Comparison of ENCODE assay signal across 8 cellular contexts in genomic region chr7:127393370-127394058, GRCh38. TPM values are rescaled to one million over a fixed set of nuclear protein-coding genes. Genes with fewer than 3 reads are reported as not detected.
DNase-seq lines count a peak whose midpoint lies in the region; ATAC-seq, FAIRE-seq and TF ChIP-seq lines count a peak whose summit lies in the region.

No MANE protein-coding gene starts in this region.

- H3K36me3 Mint-ChIP-seq in activated CD4-positive, alpha-beta T cell treated with anti-CD3 and anti-CD28 coated beads, Interleukin-2, amount 10 ng/mL, durations not matched to agents 7 days and 5 days (ENCODE audit: low read depth), result peaks cover 27% of the 10 kb centered on the region
- H3K36me3 Mint-ChIP-seq in naive thymus-derived CD4-positive, alpha-beta T cell, result peaks cover 0 to 26% (median 20%) of the 10 kb centered on the region in 5 donors

- H3K4ac ChIP-seq in H1 (replicated peaks; ENCODE audit: insufficient read length, low read depth, low read length), result no peak overlapping the region

- H3K9me2 ChIP-seq in PC-9 (ENCODE audit: insufficient read depth), result no peaks in the 10 kb centered on the region

- no peak for TF ChIP-seq RAD21 in H1 (IDR thresholded peaks at IDR 0.05 in 1 of 2, conservative IDR thresholded peaks at IDR 0.05 in 1 of 2; ENCODE audit: low read depth in 2 of 2, low read length in 2 of 2)

- H3K27ac Mint-ChIP-seq in activated CD4-positive, alpha-beta T cell treated with anti-CD3 and anti-CD28 coated beads, Interleukin-2, amount 10 ng/mL, durations not matched to agents 7 days and 5 days, result peak overlapping the region; percentile 98
- H3K27ac Mint-ChIP-seq in naive thymus-derived CD4-positive, alpha-beta T cell, result peak overlapping the region; percentile 91 to 98 (median 95)

- 11% methylated on average over 22 of the region's 28 CpGs; no CpG with 5 or more reads in 1 of the 2 experiments for WGBS in H1 (ENCODE audit: extremely low coverage in 1 of 2, insufficient coverage in 1 of 2, insufficient read length in 1 of 2, insufficient replicate concordance in 2 of 2, low coverage in 1 of 2, low lambda C conversion rate in 2 of 2, missing lambda C conversion rate in 1 of 2), 2 experiments

- CTCF ChIA-PET in activated CD4-positive, alpha-beta T cell treated with anti-CD3 and anti-CD28 coated beads, Interleukin-2, amount 10 ng/mL, durations not matched to agents 7 days and 5 days (lab: Charles Lee), result no interaction called here
- CTCF ChIA-PET in PC-9 (lab: Charles Lee), result interaction anchor here (0.6 kb wide), 1 partner anchor 816 kb away, joined by 3 read pairs; no protein-coding TSS in a partner anchor
- CTCF ChIA-PET in H1 (lab: Charles Lee; ENCODE audit: partially characterized antibody), result interaction anchor here (1.0 to 3.0 kb wide), 4 partner anchors 10 to 207 kb away, joined by 3 to 12 read pairs (median 3); no protein-coding TSS in a partner anchor
- CTCF ChIA-PET in naive thymus-derived CD4-positive, alpha-beta T cell (lab: Charles Lee), result interaction anchor here (0.7 to 1.3 kb wide), 6 partner anchors 19 to 121 kb away, joined by 3 to 7 read pairs (median 4); no protein-coding TSS in a partner anchor

- no peak for FAIRE-seq in H1 (lab: Jason Lieb, UNC)

- TF ChIP-seq CTCF in PC-9 (conservative IDR thresholded peaks at IDR 0.05), result no peak
- no peak for TF ChIP-seq CTCF in H1 (IDR thresholded peaks at IDR 0.05; ENCODE audit: control extremely low read depth in 1 of 3, insufficient read depth in 1 of 3, low read depth in 1 of 3, low read length in 3 of 3)
- TF ChIP-seq CTCF in GM20000 (IDR thresholded peaks at IDR 0.05; ENCODE audit: extremely low read depth, missing control alignments), result no peak

- peak overlapping the region; percentile 100 for H3K4me3 Mint-ChIP-seq in activated CD4-positive, alpha-beta T cell treated with anti-CD3 and anti-CD28 coated beads, Interleukin-2, amount 10 ng/mL, durations not matched to agents 7 days and 5 days
- peak overlapping the region; percentile 88 to 99 (median 94) for H3K4me3 Mint-ChIP-seq in naive thymus-derived CD4-positive, alpha-beta T cell

- no peak overlapping the region for H3K56ac ChIP-seq in H1 (replicated peaks; ENCODE audit: insufficient read length, low read depth, low read length)

- H3K23me2 ChIP-seq in H1 (ENCODE audit: low read depth, low read length), result peaks cover 14% of the 10 kb centered on the region; the same call in 1 of the 2 replicates

- H4K91ac ChIP-seq in H1 (replicated peaks; ENCODE audit: insufficient read length, low read length), result no peak overlapping the region

- H3K18ac ChIP-seq in H1 (ENCODE audit: extremely low read depth, low read length), result no peak overlapping the region

- H2BK5ac ChIP-seq in H1 (ENCODE audit: low read depth, low read length), result no peak overlapping the region

- TF ChIP-seq POLR2A in H1 (IDR thresholded peaks at IDR 0.05; ENCODE audit: control extremely low read depth in 1 of 2, low read depth in 2 of 2, low read length in 2 of 2), result no peak

- H3K27ac ChIP-seq in PC-9 (no peak overlapping the region), H1 (ENCODE audit: low read depth, low read length) (no peak overlapping the region)
- H3K27ac ChIP-seq in naive thymus-derived CD4-positive, alpha-beta T cell (ENCODE audit: low read depth, low read length), result peak overlapping the region; percentile 91

- POLR2A ChIA-PET in activated CD4-positive, alpha-beta T cell treated with anti-CD3 and anti-CD28 coated beads, Interleukin-2, amount 10 ng/mL, durations not matched to agents 7 days and 5 days (lab: Charles Lee), result no interaction called here
- POLR2A ChIA-PET in PC-9 (lab: Charles Lee; ENCODE audit: unreplicated experiment), result no interaction called here
- POLR2A ChIA-PET in H1 (lab: Charles Lee; ENCODE audit: partially characterized antibody), result no interaction called here
- POLR2A ChIA-PET in naive thymus-derived CD4-positive, alpha-beta T cell (lab: Charles Lee), result interaction anchor here (0.6 to 5.4 kb wide), 22 partner anchors 10 to 1943 kb away, joined by 3 to 91 read pairs (median 12); partner anchors contain the start of gene GCC1

- H3K4me1 Mint-ChIP-seq in activated CD4-positive, alpha-beta T cell treated with anti-CD3 and anti-CD28 coated beads, Interleukin-2, amount 10 ng/mL, durations not matched to agents 7 days and 5 days, result peaks cover 49% of the 10 kb centered on the region
- H3K4me1 Mint-ChIP-seq in naive thymus-derived CD4-positive, alpha-beta T cell, result peaks cover 35 to 55% (median 45%) of the 10 kb centered on the region in 7 donors

- peaks cover 4% of the 10 kb centered on the region for H3K27me3 Mint-ChIP-seq in activated CD4-positive, alpha-beta T cell treated with anti-CD3 and anti-CD28 coated beads, Interleukin-2, amount 10 ng/mL, durations not matched to agents 7 days and 5 days
- H3K27me3 Mint-ChIP-seq in naive thymus-derived CD4-positive, alpha-beta T cell, result peaks cover 0 to 15% (median 0%) of the 10 kb centered on the region in 5 donors

- H3K4me3 ChIP-seq in PC-9 (peak overlapping the region; percentile 99), H1 (ENCODE audit: extremely low read depth in 1 of 4, insufficient read depth in 2 of 4, low read depth in 3 of 4, low read length in 4 of 4) (peak overlapping the region; percentile 59 to 99 (median 73); a peak in 7 of 8 replicates)
- H3K4me3 ChIP-seq in naive thymus-derived CD4-positive, alpha-beta T cell (ENCODE audit: low read length), result peak overlapping the region; percentile 96

- no peak overlapping the region for H2BK120ac ChIP-seq in H1 (replicated peaks; ENCODE audit: low read depth, low read length)

- no peak for ATAC-seq in naive thymus-derived CD4-positive, alpha-beta T cell
- ATAC-seq in HG03432 (IDR thresholded peaks at IDR 0.05; ENCODE audit: unreplicated experiment), result no peak

- H2BK20ac ChIP-seq in H1 (ENCODE audit: low read length), result no peak overlapping the region

- H4K20me1 ChIP-seq in PC-9 (ENCODE audit: insufficient read depth) (no peaks in the 10 kb centered on the region), H1 (replicated peaks in 1 of 2; ENCODE audit: control insufficient read depth in 1 of 2, insufficient read depth in 2 of 2, low read length in 2 of 2) (peaks cover 0 to 2% of the 10 kb centered on the region in 2 experiments)

- H3K4me1 ChIP-seq in PC-9 (replicated peaks; ENCODE audit: insufficient read depth), result peaks cover 22% of the 10 kb centered on the region
- H3K4me1 ChIP-seq in H1 (replicated peaks in 1 of 4; ENCODE audit: control insufficient read depth in 3 of 4, insufficient read depth in 4 of 4, low read length in 3 of 4), result peaks cover 0 to 4% (median 0%) of the 10 kb centered on the region in 4 experiments; a peak in 2 of 7 replicates
- H3K4me1 ChIP-seq in naive thymus-derived CD4-positive, alpha-beta T cell (ENCODE audit: control insufficient read depth in 2 of 2, insufficient read depth in 2 of 2, low read length in 2 of 2), result peaks cover 7 to 36% of the 10 kb centered on the region in 2 donors

- H4K5ac ChIP-seq in H1 (ENCODE audit: insufficient read length, low read depth, low read length), result no peak overlapping the region

- peaks cover 17% of the 10 kb centered on the region for H3K36me3 ChIP-seq in PC-9 (ENCODE audit: low read depth)
- no peaks in the 10 kb centered on the region; a peak in 1 of 8 replicates for H3K36me3 ChIP-seq in H1 (ENCODE audit: control insufficient read depth in 2 of 4, insufficient read depth in 4 of 4, low read length in 3 of 4)
- H3K36me3 ChIP-seq in naive thymus-derived CD4-positive, alpha-beta T cell (ENCODE audit: control insufficient read depth in 2 of 3, insufficient read depth in 3 of 3, low read length in 3 of 3), result peaks cover under 1 to 7% (median 5%) of the 10 kb centered on the region in 3 experiments

- intact Hi-C loops in PC-9 (cut with micrococcal nuclease; ENCODE audit: unreplicated experiment), result loop anchor here (2.0 to 5.0 kb wide), 3 partner anchors 195 to 815 kb away; partner anchors contain the start of genes ARF5 and SND1
- intact Hi-C loops in naive thymus-derived CD4-positive, alpha-beta T cell (cut with micrococcal nuclease), result loop anchor here (1.0 to 10.0 kb wide), 7 partner anchors 21 to 951 kb away; partner anchors contain the start of genes GRM8 (in 1 of the 2) and RBM28 (in 1 of the 2)

- BruUV-seq in PC-9 (replicated peaks; lab: Mats Ljungman, UMichigan), result TSS peak; percentile 93

- H2AFZ ChIP-seq in PC-9 (peak overlapping the region; percentile 96), H1 (ENCODE audit: low read length) (0 out of 2 replicates have a peak overlapping the region, but pooled peaks have one; percentile 68)

- no peaks in the 10 kb centered on the region for H3K9me3 ChIP-seq in PC-9 (ENCODE audit: insufficient read depth, low read depth)
- no peaks in the 10 kb centered on the region for H3K9me3 ChIP-seq in H1 (ENCODE audit: insufficient read depth in 2 of 2, low read depth in 1 of 2, low read length in 1 of 2)
- no peaks in the 10 kb centered on the region for H3K9me3 ChIP-seq in naive thymus-derived CD4-positive, alpha-beta T cell (ENCODE audit: control insufficient read depth in 2 of 3, low read length in 3 of 3)

- H3K27me3 ChIP-seq in PC-9 (ENCODE audit: insufficient read depth, low read depth) (peaks cover 6% of the 10 kb centered on the region; the same call in 1 of the 2 replicates), H1 (replicated peaks in 1 of 4; ENCODE audit: control insufficient read depth in 3 of 4, extremely low read depth in 1 of 4, insufficient read depth in 3 of 4, low read length in 3 of 4) (peaks cover 5 to 33% (median 21%) of the 10 kb centered on the region in 4 experiments)
- no peaks in the 10 kb centered on the region for H3K27me3 ChIP-seq in naive thymus-derived CD4-positive, alpha-beta T cell (ENCODE audit: control insufficient read depth in 2 of 2, insufficient read depth in 2 of 2, low read length in 2 of 2)

- H2BK15ac ChIP-seq in H1 (ENCODE audit: low read length), result no peak overlapping the region

- H2AK5ac ChIP-seq in H1 (ENCODE audit: low read depth, low read length), result no peak overlapping the region

- H3K79me2 ChIP-seq in PC-9 (ENCODE audit: low read depth) (peaks cover 38% of the 10 kb centered on the region), H1 (ENCODE audit: control insufficient read depth in 1 of 2, insufficient read depth in 2 of 2, low read length in 2 of 2) (no peaks in the 10 kb centered on the region)

- no peak overlapping the region for H3K9ac ChIP-seq in H1 (replicated peaks in 1 of 4; ENCODE audit: extremely low read depth in 1 of 4, low read depth in 3 of 4, low read length in 3 of 4)

- no peaks in the 10 kb centered on the region; the same call in 1 of the 2 replicates for H3K79me1 ChIP-seq in H1 (ENCODE audit: low read depth, low read length)

- H3K14ac ChIP-seq in H1 (ENCODE audit: insufficient read length), result no peak overlapping the region

- H3K23ac ChIP-seq in H1 (ENCODE audit: insufficient read length), result no peak overlapping the region

- peaks cover 6% of the 10 kb centered on the region; the same call in 1 of the 2 replicates for H3F3A ChIP-seq in PC-9 (ENCODE audit: insufficient read depth, low read depth)

- no peak for DNase-seq in activated CD4-positive, alpha-beta T cell treated with anti-CD3 and anti-CD28 coated beads, Interleukin-2, amount 10 ng/mL, durations not matched to agents 7 days and 5 days
- DNase-seq in activated CD4-positive, alpha-beta T cell treated with anti-CD3 and anti-CD28 coated beads, Interleukin-2, amount 50 U/mL, for 48 hours, result no peak
- DNase-seq in PC-9 (peak in 1 of 2 experiments; percentile 4), H1 (ENCODE audit: low read depth in 1 of 2, low spot score in 2 of 2) (peak in 1 of 2 experiments; percentile 51), GM20000 (ENCODE audit: low spot score) (no peak), KG1 (lab: John Stamatoyannopoulos, UW) (no peak)
- DNase-seq in naive thymus-derived CD4-positive, alpha-beta T cell, result no peak

- no peak for TF ChIP-seq EP300 in H1 (IDR thresholded peaks at IDR 0.05; ENCODE audit: borderline replicate concordance in 1 of 2, low read depth in 2 of 2, low read length in 2 of 2)

- H3K4me2 ChIP-seq in PC-9 (peak overlapping the region; percentile 85), H1 (ENCODE audit: insufficient read depth in 1 of 2, low read depth in 2 of 2, low read length in 2 of 2) (peak overlapping the region; percentile 93 to 94)

- no peak overlapping the region for H4K8ac ChIP-seq in H1 (ENCODE audit: extremely low read depth, insufficient read depth, low read length)

- H2BK12ac ChIP-seq in H1 (ENCODE audit: low read depth, low read length), result no peak overlapping the region

- peaks cover 5% of the 10 kb centered on the region for H3K9me3 Mint-ChIP-seq in activated CD4-positive, alpha-beta T cell treated with anti-CD3 and anti-CD28 coated beads, Interleukin-2, amount 10 ng/mL, durations not matched to agents 7 days and 5 days
- H3K9me3 Mint-ChIP-seq in naive thymus-derived CD4-positive, alpha-beta T cell, result peaks cover 0 to 1% (median 0%) of the 10 kb centered on the region in 11 donors

RNA-seq across cellular contexts. Expression of gene ZNF800, which starts 1.0 kb away (rescaled TPM):
- 10 to 100 TPM; 43.6 to 50.7 TPM for total RNA-seq in activated CD4-positive, alpha-beta T cell treated with anti-CD3 and anti-CD28 coated beads, Interleukin-2, amount 10 ng/mL, durations not matched to agents 7 days and 5 days
- total RNA-seq in PC-9 (2021), result 32.4 and 32.6 TPM in 2 replicates
- 5.5 and 6.5 TPM in 2 replicates for total RNA-seq in H1 (2021; fragmentation: NEBNext Ultra II Directional; extraction: Animal tissue kit (Norgen Biotek cat#: 25700))
- polyA plus RNA-seq in H1 (2011; rRNA removed), result 1.0 and 1.4 TPM in 2 replicates
- polyA plus RNA-seq in H1 (2011; cell fraction: cytosol; rRNA removed), result 0.90 TPM
- 1.7 TPM for polyA plus RNA-seq in H1 (2011; cell fraction: nucleus; rRNA removed)
- polyA plus RNA-seq in H1 (2012, experiment 1 of 2), result 0.97 to 2.6 TPM (median 1.7 TPM) in 4 replicates
- polyA plus RNA-seq in H1 (2012, experiment 2 of 2), result 0.13 TPM
- polyA plus RNA-seq in H1 (2013, experiment 1 of 2), result 7.3 TPM
- polyA plus RNA-seq in H1 (2013, experiment 2 of 2), result 6.3 TPM
- 2.2 and 5.4 TPM in 2 replicates for polyA minus RNA-seq in H1 (2011; rRNA and poly(A)+ RNA removed)
- 2.8 TPM for polyA minus RNA-seq in H1 (2011; cell fraction: cytosol; rRNA and poly(A)+ RNA removed)
- polyA minus RNA-seq in H1 (2011; cell fraction: nucleus; rRNA and poly(A)+ RNA removed), result 14.9 TPM
- total RNA-seq in naive thymus-derived CD4-positive, alpha-beta T cell, result 10 to 100 TPM; 43.3 to 71.9 (median 61.4) TPM
- polyA plus RNA-seq in naive thymus-derived CD4-positive, alpha-beta T cell, result 10 to 100 TPM; 47.4 to 63.4 TPM
